Comparison of ENCODE assay signal across 1 cellular context in genomic region chr16:88835818-88836217, GRCh38.
TF ChIP-seq lines count a peak whose summit lies in the region.

No MANE protein-coding gene starts in this region.

TF ChIP-seq in HepG2, 621 proteins besides CTCF, POLR2A, EP300 and RAD21:
- TF ChIP-seq HIVEP1 (CRISPR knock-in tag; IDR thresholded peaks at IDR 0.05) (no peak), AGO2 (optimal IDR thresholded peaks at IDR 0.05; ENCODE audit: low read depth, low read length) (peak; percentile 64)
TF ChIP-seq in HepG2: peak in this region for 1.
